15 cellular contexts compared by ENCODE assay signal in genomic region chr11:77140231-77140959, GRCh38. TPM values are rescaled to one million over a fixed set of nuclear protein-coding genes. Genes with fewer than 3 reads are reported as not detected.
DNase-seq lines count a peak whose midpoint lies in the region; ATAC-seq and TF ChIP-seq lines count a peak whose summit lies in the region.
"Had no signal": no experiment of that assay in that cellular context is flagged by ENCODE, and none has a peak within 500 bp of the region (broad histone marks: within the 10 kb centered on the region; RNA-seq: fewer than 3 reads in every experiment).

No MANE protein-coding gene starts in this region.

- H3K36me3 ChIP-seq in DND-41 (ENCODE audit: insufficient read depth, low read length): no peaks in the 10 kb centered on the region
- H3K36me3 ChIP-seq: thoracic aorta had no signal

- H3K79me2 ChIP-seq in DND-41 (ENCODE audit: insufficient read depth, low read length): no peaks in the 10 kb centered on the region

- no peak overlapping the region for H3K4me2 ChIP-seq in DND-41 (ENCODE audit: insufficient read depth, low read length)

- ATAC-seq in DND-41 (ENCODE audit: insufficient read depth, low read depth): no peak

- H4K20me1 ChIP-seq in DND-41 (ENCODE audit: insufficient read depth, low read length): no peaks in the 10 kb centered on the region

- no peak overlapping the region for H3K27ac ChIP-seq in DND-41 (ENCODE audit: low read length)
- H3K27ac ChIP-seq: thoracic aorta had no signal

- no peak overlapping the region for H3K4me3 Mint-ChIP-seq in neural crest cell
- no peak overlapping the region for H3K4me3 Mint-ChIP-seq in progenitor cell of endocrine pancreas (ENCODE audit: low read depth)
- H3K4me3 Mint-ChIP-seq: activated T-cell treated with anti-CD3 and anti-CD28 coated beads, Interleukin-2, amount 50 U/mL, for 72 hours had no signal

- DNase-seq in DND-41 (peak; percentile 15), OCI-M1 (lab: John Stamatoyannopoulos, UW) (peak; percentile 61), fibroblast of pulmonary artery (ENCODE audit: low read depth) (peak; percentile 91), neural crest cell (ENCODE audit: low read depth, low spot score) (no peak), progenitor cell of endocrine pancreas (ENCODE audit: low spot score, unreplicated experiment) (no peak), NCI-H1930 (lab: John Stamatoyannopoulos, UW) (no peak), foreskin melanocyte (no peak), GM19238 (ENCODE audit: insufficient read length, low spot score) (no peak)
- DNase-seq: effector memory CD4-positive, alpha-beta T cell; stimulated activated CD4-positive, alpha-beta T cell treated with anti-CD3 and anti-CD28 coated beads, Interleukin-1b, Interleukin-23, amount 100 ng/mL, for 48 hours; T1000 had no signal

- H3K9ac ChIP-seq in DND-41 (ENCODE audit: low read depth, low read length): no peak overlapping the region

- H3K4me1 ChIP-seq in DND-41 (ENCODE audit: insufficient read depth, low read length): peaks cover 20% of the 10 kb centered on the region

- H3K27me3 ChIP-seq in DND-41 (ENCODE audit: insufficient read depth, low read length, poor library complexity): no peaks in the 10 kb centered on the region

- H3K27ac Mint-ChIP-seq in neural crest cell (ENCODE audit: unreplicated experiment): peak overlapping the region; percentile 2
- H3K27ac Mint-ChIP-seq in progenitor cell of endocrine pancreas: no peak overlapping the region
- H3K27ac Mint-ChIP-seq: activated T-cell treated with anti-CD3 and anti-CD28 coated beads, Interleukin-2, amount 50 U/mL, for 72 hours had no signal

- H3K9me3 Mint-ChIP-seq in neural crest cell (no peaks in the 10 kb centered on the region), progenitor cell of endocrine pancreas (ENCODE audit: low read depth) (peaks cover 3% of the 10 kb centered on the region)
- H3K9me3 Mint-ChIP-seq: activated T-cell treated with anti-CD3 and anti-CD28 coated beads, Interleukin-2, amount 50 U/mL, for 72 hours had no signal

- no peak for TF ChIP-seq CTCF in DND-41 (IDR thresholded peaks at IDR 0.05; ENCODE audit: borderline replicate concordance, extremely low read depth, low read length, poor library complexity, severe bottlenecking)
- no peak for TF ChIP-seq CTCF in fibroblast of pulmonary artery (IDR thresholded peaks at IDR 0.05; ENCODE audit: low read length, missing control alignments)
- no peak for TF ChIP-seq CTCF in neural crest cell (conservative IDR thresholded peaks at IDR 0.05)
- TF ChIP-seq CTCF in progenitor cell of endocrine pancreas (IDR thresholded peaks at IDR 0.05; ENCODE audit: unreplicated experiment): no peak

- peaks cover 6% of the 10 kb centered on the region for H3K4me1 Mint-ChIP-seq in neural crest cell
- H3K4me1 Mint-ChIP-seq in progenitor cell of endocrine pancreas (ENCODE audit: low read depth): peaks cover 22% of the 10 kb centered on the region

- H2AFZ ChIP-seq in DND-41 (ENCODE audit: low read depth, low read length): no peak overlapping the region

- H3K27me3 Mint-ChIP-seq in neural crest cell (ENCODE audit: low read depth) (no peaks in the 10 kb centered on the region), progenitor cell of endocrine pancreas (peaks cover 21% of the 10 kb centered on the region)

- no peaks in the 10 kb centered on the region for H3K36me3 Mint-ChIP-seq in neural crest cell (ENCODE audit: low read depth)
- H3K36me3 Mint-ChIP-seq in progenitor cell of endocrine pancreas (ENCODE audit: insufficient read depth): no peaks in the 10 kb centered on the region

- no peaks in the 10 kb centered on the region for H3K9me3 ChIP-seq in DND-41 (ENCODE audit: insufficient read depth, low read length, severe bottlenecking)
- H3K9me3 ChIP-seq: thoracic aorta had no signal

- H3K4me3 ChIP-seq in DND-41 (ENCODE audit: low read depth in 1 of 2, low read length in 2 of 2): no peak overlapping the region
- H3K4me3 ChIP-seq in fibroblast of pulmonary artery (replicated peaks; ENCODE audit: low read depth, low read length): no peak overlapping the region
- H3K4me3 ChIP-seq: thoracic aorta had no signal

RNA-seq across cellular contexts. Expression of gene MYO7A, which starts 12.3 kb away (rescaled TPM):
- 2.1 and 2.5 TPM in 2 replicates for total RNA-seq in neural crest cell
- 5.3 and 5.7 TPM in 2 replicates for total RNA-seq in progenitor cell of endocrine pancreas

RNA-seq across cellular contexts. Expression of gene OMP, which starts 37.8 kb away (rescaled TPM):
- total RNA-seq in neural crest cell (1.4 TPM in 1 of 2 replicates, not detected in the other), progenitor cell of endocrine pancreas (not detected in 2 replicates)
- total RNA-seq: activated T-cell treated with anti-CD3 and anti-CD28 coated beads, Interleukin-2, amount 50 U/mL, for 72 hours; mammary epithelial cell; NCI-H460; thoracic aorta had no signal

Comparison
In these comparisons a context has a peak if more than half of its experiments do, and no peak if none do; other contexts are left out.
1. DNase-seq: peak in DND-41 (single experiment), OCI-M1 (single experiment) and fibroblast of pulmonary artery (single experiment); none in neural crest cell (single experiment), progenitor cell of endocrine pancreas (single experiment), NCI-H1930 (0 of 2), foreskin melanocyte (single experiment) and GM19238 (single experiment).